Comparison of ENCODE assay signal across 9 cellular contexts in genomic region chr15:96340348-96340610, GRCh38. TPM values are rescaled to one million over a fixed set of nuclear protein-coding genes. Genes with fewer than 3 reads are reported as not detected.
DNase-seq lines count a peak whose midpoint lies in the region; ATAC-seq, FAIRE-seq and TF ChIP-seq lines count a peak whose summit lies in the region.
"Had no signal": no experiment of that assay in that cellular context is flagged by ENCODE, and none has a peak within 500 bp of the region (broad histone marks: within the 10 kb centered on the region; RNA-seq: fewer than 3 reads in every experiment).

No MANE protein-coding gene starts in this region.

- no peak for ATAC-seq in HG02970 (IDR thresholded peaks at IDR 0.05; ENCODE audit: low FRiP score, unreplicated experiment)

- H3K4me2 ChIP-seq in keratinocyte (ENCODE audit: control insufficient read depth, extremely low read depth, insufficient read depth, low read depth, low read length), result peak overlapping the region; percentile 86

- no peak for TF ChIP-seq EP300 in stomach (IDR thresholded peaks at IDR 0.05)

- peak overlapping the region; percentile 63 for H3K27ac ChIP-seq in HL-60 (replicated peaks)
- peak overlapping the region; percentile 83 for H3K27ac ChIP-seq in keratinocyte (ENCODE audit: control insufficient read depth, insufficient read depth, low read length)
- peak overlapping the region; percentile 96 to 97 (median 97) for H3K27ac ChIP-seq in stomach

- no peaks in the 10 kb centered on the region for H4K20me1 ChIP-seq in keratinocyte (ENCODE audit: control insufficient read depth, extremely low read depth, insufficient read depth, low read length)

- intact Hi-C loops in stomach (cut with DNase I; ENCODE audit: low total_unique reads), result no loop called here

- DNase-seq in HL-60 (ENCODE audit: low read depth in 1 of 2, low spot score in 1 of 2), result no peak
- no peak for DNase-seq in astrocyte of the spinal cord (ENCODE audit: low read depth, low spot score)
- no peak for DNase-seq in keratinocyte (ENCODE audit: low read depth, low spot score)
- no peak for DNase-seq in stomach
- DNase-seq in activated CD4-positive, alpha-beta T cell treated with anti-CD3 and anti-CD28 coated beads for 48 hours, result no peak
- no peak for DNase-seq in SW480 (ENCODE audit: low spot score)
- DNase-seq: NCI-H1930 had no signal

- no peaks in the 10 kb centered on the region for H3K27me3 ChIP-seq in HL-60 (ENCODE audit: insufficient read depth, poor library complexity, severe bottlenecking)
- no peaks in the 10 kb centered on the region for H3K27me3 ChIP-seq in keratinocyte (ENCODE audit: control insufficient read depth, extremely low read depth, insufficient read depth, low read length)
- H3K27me3 ChIP-seq in stomach, result peaks cover 0 to 54% (median 0%) of the 10 kb centered on the region in 3 donors

- H3K4me1 ChIP-seq in keratinocyte (ENCODE audit: control insufficient read depth, extremely low read depth, insufficient read depth, low read length), result peaks cover 27% of the 10 kb centered on the region
- peaks cover 18 to 39% (median 25%) of the 10 kb centered on the region in 4 donors for H3K4me1 ChIP-seq in stomach

- H3K9me3 ChIP-seq in keratinocyte (ENCODE audit: control insufficient read depth, low read depth, low read length) (no peaks in the 10 kb centered on the region), stomach (no peaks in the 10 kb centered on the region)

- no peak for TF ChIP-seq POLR2A in stomach (IDR thresholded peaks at IDR 0.05)

- no peak for TF ChIP-seq CTCF in HL-60 (IDR thresholded peaks at IDR 0.05; ENCODE audit: insufficient read depth, low read length)
- no peak for TF ChIP-seq CTCF in astrocyte of the spinal cord (IDR thresholded peaks at IDR 0.05; ENCODE audit: low read depth, low read length)
- no peak for TF ChIP-seq CTCF in keratinocyte (optimal IDR thresholded peaks at IDR 0.05 in 1 of 3, IDR thresholded peaks at IDR 0.05 in 1 of 3, conservative IDR thresholded peaks at IDR 0.05 in 1 of 3; ENCODE audit: extremely low read depth in 1 of 3, insufficient read depth in 2 of 3, low read length in 3 of 3)
- no peak for TF ChIP-seq CTCF in stomach (IDR thresholded peaks at IDR 0.05)

- H3K79me2 ChIP-seq in keratinocyte (ENCODE audit: control insufficient read depth, insufficient read depth, low read length), result peaks cover 75% of the 10 kb centered on the region

- H3K4me3 ChIP-seq in HL-60 (replicated peaks; ENCODE audit: insufficient read depth, low read length) (peak overlapping the region; percentile 41), astrocyte of the spinal cord (ENCODE audit: low read depth, low read length) (peak overlapping the region; percentile 99), keratinocyte (ENCODE audit: control insufficient read depth in 2 of 3, extremely low read depth in 1 of 3, insufficient read depth in 2 of 3, low read depth in 1 of 3, low read length in 3 of 3) (peak overlapping the region; percentile 46 to 83 (median 71)), stomach (peak overlapping the region; percentile 80 to 89 (median 88))

- peaks cover 14 to 18% of the 10 kb centered on the region in 2 experiments for H3K36me3 ChIP-seq in keratinocyte (ENCODE audit: control insufficient read depth in 2 of 2, extremely low read depth in 1 of 2, insufficient read depth in 2 of 2, low read length in 2 of 2)
- H3K36me3 ChIP-seq in stomach, result peaks cover 9 to 32% (median 19%) of the 10 kb centered on the region in 4 donors

- peak overlapping the region; percentile 87 for H3K9ac ChIP-seq in keratinocyte (ENCODE audit: control insufficient read depth, extremely low read depth, insufficient read depth, low read length)

- dilution Hi-C loops in keratinocyte (cut with MboI; ENCODE audit: extremely low pct_ligation_motif_present, low sequenced_read_pairs), result no loop called here

- in situ Hi-C loops in astrocyte of the spinal cord (cut with HindIII; ENCODE audit: low sequenced_read_pairs), result loop anchor here (25.0 kb wide), 1 partner anchor 1053 kb away; no protein-coding TSS in a partner anchor

- 1 to 6% (median 2%) methylated on average over 11 of the region's 11 CpGs for WGBS in stomach, 5 donors

- FAIRE-seq in keratinocyte (lab: Jason Lieb, UNC), result no peak
- FAIRE-seq: TTC549 had no signal

- no peaks in the 10 kb centered on the region for H3K9me1 ChIP-seq in keratinocyte (ENCODE audit: control insufficient read depth, extremely low read depth, insufficient read depth, low read length)

- H2AFZ ChIP-seq in keratinocyte (ENCODE audit: control insufficient read depth, low read length), result peak overlapping the region; percentile 49

RNA-seq across cellular contexts. Expression of gene NR2F2, which starts 9.8 kb away (rescaled TPM):
- polyA plus RNA-seq in keratinocyte (19.5 to 27.2 TPM (median 20.1 TPM) in 3 replicates), stomach (10 to 100 TPM; 30.9 to 47.4 (median 39.7) TPM)
- polyA plus RNA-seq in keratinocyte (2011; ENCODE audit: low read depth), result 9.7 TPM
- 26.1 and 26.9 TPM in 2 replicates for polyA plus RNA-seq in keratinocyte (2011; cell fraction: cytosol; rRNA removed)
- polyA plus RNA-seq in keratinocyte (2011; cell fraction: nucleus; rRNA removed), result 40.5 and 46.0 TPM in 2 replicates
- 17.2 and 43.5 TPM in 2 replicates for polyA plus RNA-seq in keratinocyte (2012; ENCODE audit: low replicate concordance)
- polyA minus RNA-seq in keratinocyte, result 12.0 to 19.7 TPM (median 19.2 TPM) in 3 replicates
- polyA minus RNA-seq in keratinocyte (2011; cell fraction: cytosol; rRNA and poly(A)+ RNA removed), result 38.4 TPM
- 24.0 and 24.7 TPM in 2 replicates for polyA minus RNA-seq in keratinocyte (2011; cell fraction: nucleus; rRNA and poly(A)+ RNA removed)
- 10 to 100 TPM; 36.8 to 96.2 (median 63.0) TPM for total RNA-seq in stomach

Comparison
In these comparisons a context has a peak if more than half of its experiments do, and no peak if none do; other contexts are left out.
1. H3K4me3 ChIP-seq: peak in every context shown above with its lines; median percentile 99 in astrocyte of the spinal cord; 88 in stomach; 71 in keratinocyte; 41 in HL-60.